ENCODE assay signal across 32 cellular contexts in genomic region chr4:1864076-1865008, GRCh38. TPM values are rescaled to one million over a fixed set of nuclear protein-coding genes. Genes with fewer than 3 reads are reported as not detected.
DNase-seq lines count a peak whose midpoint lies in the region; ATAC-seq lines count a peak whose summit lies in the region.
"Had no signal": no experiment of that assay in that cellular context is flagged by ENCODE, and none has a peak within 500 bp of the region (broad histone marks: within the 10 kb centered on the region; RNA-seq: fewer than 3 reads in every experiment).

No MANE protein-coding gene starts in this region.

- H3K4me1 ChIP-seq in BLaER1: peaks cover 38% of the 10 kb centered on the region
- H3K4me1 ChIP-seq: colonic mucosa had no signal

- peak overlapping the region; percentile 54 for H3K27ac Mint-ChIP-seq in activated naive CD8-positive, alpha-beta T cell treated with anti-CD3 and anti-CD28 coated beads, Interleukin-2, amount 10 ng/mL, durations not matched to agents 7 days and 5 days
- H3K27ac Mint-ChIP-seq: activated naive CD4-positive, alpha-beta T cell treated with anti-CD3 and anti-CD28 coated beads, Interleukin-2, amount 50 U/mL, for 72 hours; effector memory CD8-positive, alpha-beta T cell; stimulated activated naive B cell treated with anti-CD40 and anti-IgM and Interleukin-4, amounts not matched to agents 10 μg/mL and 1 μg/mL and 100 μg/mL, for 72 hours had no signal

- no peak overlapping the region for H3K4me3 ChIP-seq in BLaER1
- no peak overlapping the region for H3K4me3 ChIP-seq in H7 (ENCODE audit: insufficient read depth, low read depth, low read length)
- H3K4me3 ChIP-seq: cardiac muscle cell, colonic mucosa, pancreas, PC-9 had no signal

- peak overlapping the region; percentile 34 for H3K9ac ChIP-seq in BLaER1
- H3K9ac ChIP-seq: SK-N-SH had no signal

- peak overlapping the region; percentile 88 for H3K4me2 ChIP-seq in BLaER1
- H3K4me2 ChIP-seq: PC-9, SK-N-SH had no signal

- H4K20me1 ChIP-seq in BLaER1: no peaks in the 10 kb centered on the region; the same call in 1 of the 2 replicates

- no peak overlapping the region for H3K4me3 Mint-ChIP-seq in activated naive CD8-positive, alpha-beta T cell treated with anti-CD3 and anti-CD28 coated beads, Interleukin-2, amount 10 ng/mL, durations not matched to agents 7 days and 5 days
- H3K4me3 Mint-ChIP-seq: stimulated activated naive B cell treated with anti-CD40 and anti-IgM and Interleukin-4, amounts not matched to agents 10 μg/mL and 1 μg/mL and 100 μg/mL, for 72 hours had no signal

- H3K27ac ChIP-seq in BLaER1: peak overlapping the region; percentile 54
- H3K27ac ChIP-seq: cardiac muscle cell, colonic mucosa, pancreas, PC-9 had no signal

- no peak for ATAC-seq in activated naive CD8-positive, alpha-beta T cell treated with anti-CD3 and anti-CD28 coated beads, Interleukin-2, amount 10 ng/mL, durations not matched to agents 7 days and 5 days (ENCODE audit: low read depth)
- ATAC-seq in HG03039 (IDR thresholded peaks at IDR 0.05; ENCODE audit: unreplicated experiment): no peak
- ATAC-seq in HG03565 (IDR thresholded peaks at IDR 0.05; ENCODE audit: unreplicated experiment): no peak
- no peak for ATAC-seq in HG03439 (IDR thresholded peaks at IDR 0.05; ENCODE audit: unreplicated experiment)
- ATAC-seq: activated naive CD4-positive, alpha-beta T cell treated with anti-CD3 and anti-CD28 coated beads, Interleukin-2, amount 50 U/mL, for 72 hours; effector memory CD8-positive, alpha-beta T cell; left ventricle myocardium superior; pancreas; stimulated activated naive B cell treated with anti-CD40 and anti-IgM and Interleukin-4, amounts not matched to agents 10 μg/mL and 1 μg/mL and 100 μg/mL, for 72 hours had no signal

- POLR2A ChIA-PET in activated naive CD8-positive, alpha-beta T cell treated with anti-CD3 and anti-CD28 coated beads, Interleukin-2, amount 10 ng/mL, durations not matched to agents 7 days and 5 days (lab: Charles Lee): interaction anchor here (0.5 kb wide), 1 partner anchor 42 kb away, joined by 4 read pairs; no protein-coding TSS in a partner anchor

- DNase-seq in H7 (peak; percentile 69), left kidney (ENCODE audit: low read depth, low spot score) (peak; percentile 38), NAMALWA (ENCODE audit: low spot score) (no peak)
- DNase-seq in activated naive CD8-positive, alpha-beta T cell treated with anti-CD3 and anti-CD28 coated beads, Interleukin-2, amount 10 ng/mL, durations not matched to agents 7 days and 5 days: no peak
- DNase-seq: activated CD8-positive, alpha-beta memory T cell treated with anti-CD3 and anti-CD28 coated beads for 24 hours; aorta; colonic mucosa; DMS53; effector memory CD8-positive, alpha-beta T cell; erythroblast; HCEC 1CT; head of caudate nucleus; islet precursor cell; left ventricle myocardium superior; mesendoderm; NCI-H1048; NCI-H187 treated with DMSO at 0.1 percent for 48 hours; NCI-H2171 treated with DMSO at 0.1 percent for 48 hours; NCI-H524; PC-9; SK-N-SH; small intestine; stimulated activated naive B cell treated with anti-CD40 and anti-IgM and Interleukin-4, amounts not matched to agents 10 μg/mL and 1 μg/mL and 100 μg/mL, for 72 hours; substantia nigra; trophoblast cell had no signal

- H3K9me3 Mint-ChIP-seq in activated naive CD8-positive, alpha-beta T cell treated with anti-CD3 and anti-CD28 coated beads, Interleukin-2, amount 10 ng/mL, durations not matched to agents 7 days and 5 days: no peaks in the 10 kb centered on the region
- H3K9me3 Mint-ChIP-seq: activated naive CD4-positive, alpha-beta T cell treated with anti-CD3 and anti-CD28 coated beads, Interleukin-2, amount 50 U/mL, for 72 hours; effector memory CD8-positive, alpha-beta T cell; stimulated activated naive B cell treated with anti-CD40 and anti-IgM and Interleukin-4, amounts not matched to agents 10 μg/mL and 1 μg/mL and 100 μg/mL, for 72 hours had no signal

- H3K36me3 Mint-ChIP-seq in activated naive CD8-positive, alpha-beta T cell treated with anti-CD3 and anti-CD28 coated beads, Interleukin-2, amount 10 ng/mL, durations not matched to agents 7 days and 5 days: peaks cover 2% of the 10 kb centered on the region
- H3K36me3 Mint-ChIP-seq: activated naive CD4-positive, alpha-beta T cell treated with anti-CD3 and anti-CD28 coated beads, Interleukin-2, amount 50 U/mL, for 72 hours; stimulated activated naive B cell treated with anti-CD40 and anti-IgM and Interleukin-4, amounts not matched to agents 10 μg/mL and 1 μg/mL and 100 μg/mL, for 72 hours had no signal

- peaks cover 20% of the 10 kb centered on the region for H3K4me1 Mint-ChIP-seq in activated naive CD8-positive, alpha-beta T cell treated with anti-CD3 and anti-CD28 coated beads, Interleukin-2, amount 10 ng/mL, durations not matched to agents 7 days and 5 days

- H3K27me3 ChIP-seq in BLaER1 (no peaks in the 10 kb centered on the region), H7 (ENCODE audit: control insufficient read depth, insufficient read depth, low read length) (peaks cover 92% of the 10 kb centered on the region)
- H3K27me3 ChIP-seq: colonic mucosa, pancreas had no signal

- H3K9me3 ChIP-seq in BLaER1: no peaks in the 10 kb centered on the region
- H3K9me3 ChIP-seq: colonic mucosa, pancreas, SK-N-SH had no signal

- no peaks in the 10 kb centered on the region for H3K27me3 Mint-ChIP-seq in activated naive CD8-positive, alpha-beta T cell treated with anti-CD3 and anti-CD28 coated beads, Interleukin-2, amount 10 ng/mL, durations not matched to agents 7 days and 5 days
- H3K27me3 Mint-ChIP-seq: stimulated activated naive B cell treated with anti-CD40 and anti-IgM and Interleukin-4, amounts not matched to agents 10 μg/mL and 1 μg/mL and 100 μg/mL, for 72 hours had no signal

- H3K36me3 ChIP-seq in BLaER1 (no peaks in the 10 kb centered on the region), H7 (replicated peaks; ENCODE audit: control insufficient read depth, insufficient read depth, low read length) (no peaks in the 10 kb centered on the region)
- H3K36me3 ChIP-seq: cardiac muscle cell, colonic mucosa, pancreas had no signal

RNA-seq across cellular contexts. Expression of gene NSD2, which starts 6.9 kb away (rescaled TPM):
- 89.5 and 92.4 TPM in 2 replicates for total RNA-seq in H7 (2014; rRNA removed; shearing (Covaris generic))
- total RNA-seq in activated naive CD8-positive, alpha-beta T cell treated with anti-CD3 and anti-CD28 coated beads, Interleukin-2, amount 10 ng/mL, durations not matched to agents 7 days and 5 days: 100 to 1,000 TPM; 218 to 231 TPM

RNA-seq across cellular contexts. Expression of gene LETM1, which starts 8.4 kb away (rescaled TPM):
- total RNA-seq in H7 (2014; rRNA removed; shearing (Covaris generic)): 68.8 and 80.5 TPM in 2 replicates
- total RNA-seq in activated naive CD8-positive, alpha-beta T cell treated with anti-CD3 and anti-CD28 coated beads, Interleukin-2, amount 10 ng/mL, durations not matched to agents 7 days and 5 days: 10 to 100 TPM; 44.0 to 45.8 TPM

Comparison
In these comparisons a context has a peak if more than half of its experiments do, and no peak if none do; other contexts are left out.
1. DNase-seq: peak in H7 (single experiment) and left kidney (single experiment); none in activated naive CD8-positive, alpha-beta T cell treated with anti-CD3 and anti-CD28 coated beads, Interleukin-2, amount 10 ng/mL, durations not matched to agents 7 days and 5 days (single experiment) and NAMALWA (single experiment).